Comparison of ENCODE assay signal across 1 cellular context in the genomic region with DNA sequence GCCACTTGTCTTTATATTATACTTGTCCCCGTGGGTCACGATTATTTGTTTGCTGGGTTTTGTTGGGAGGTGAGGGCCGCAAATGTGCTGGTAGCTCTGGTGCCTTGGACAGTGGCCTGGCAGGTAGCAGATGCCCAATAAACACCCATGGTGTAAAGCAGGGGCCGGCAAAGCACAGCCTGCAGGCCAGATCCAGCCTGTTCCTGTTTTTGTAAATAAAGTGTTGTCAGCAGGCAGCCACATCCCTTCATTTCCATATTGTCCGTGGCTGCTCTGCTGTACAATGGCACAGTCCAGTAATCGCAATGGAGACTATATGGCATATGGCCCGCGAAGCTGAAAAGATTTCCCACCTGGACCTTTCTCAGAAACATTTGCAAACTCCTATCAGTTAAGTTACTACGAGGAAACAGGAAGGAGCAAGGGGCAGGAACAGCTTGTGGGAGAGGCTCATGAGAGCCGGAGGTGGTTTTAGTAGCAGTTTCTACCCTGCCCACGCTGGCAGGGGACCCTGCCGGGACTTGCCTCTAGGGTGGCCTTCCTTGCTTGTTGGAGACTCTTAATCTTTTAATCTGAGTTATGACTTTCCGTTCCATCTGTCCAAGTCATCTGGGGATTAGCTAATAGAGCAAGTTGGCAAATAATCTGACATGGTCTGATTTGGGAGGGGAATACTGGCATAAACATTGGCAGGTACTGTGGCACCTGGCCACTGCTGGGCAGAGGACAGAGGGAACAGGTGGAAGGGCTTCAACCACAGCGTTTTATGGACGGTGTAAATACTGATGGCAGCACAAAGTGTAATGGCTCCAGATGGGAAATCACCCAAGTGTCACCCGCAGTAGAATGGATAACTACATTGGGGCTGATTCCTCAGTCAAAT.
TF ChIP-seq lines count a peak whose summit lies in the region.

No MANE protein-coding gene starts in this region.

TF ChIP-seq in GM12878, 131 proteins besides CTCF, POLR2A, EP300 and RAD21:
- TF ChIP-seq ZNF207 (IDR thresholded peaks at IDR 0.05; ENCODE audit: borderline replicate concordance) (no peak), SPI1 (IDR thresholded peaks at IDR 0.05; ENCODE audit: borderline replicate concordance, insufficient read depth, low read depth, low read length) (peak; percentile 7; the same call in 1 of the 2 replicates), RFX5 (IDR thresholded peaks at IDR 0.05; ENCODE audit: low read depth, low read length) (no peak), KAT2A (conservative IDR thresholded peaks at IDR 0.05; ENCODE audit: control insufficient read depth, low read depth, low read length) (no peak), TCF12 (IDR thresholded peaks at IDR 0.05; ENCODE audit: low read depth, low read length) (no peak)
- TF ChIP-seq, protein P1, sequence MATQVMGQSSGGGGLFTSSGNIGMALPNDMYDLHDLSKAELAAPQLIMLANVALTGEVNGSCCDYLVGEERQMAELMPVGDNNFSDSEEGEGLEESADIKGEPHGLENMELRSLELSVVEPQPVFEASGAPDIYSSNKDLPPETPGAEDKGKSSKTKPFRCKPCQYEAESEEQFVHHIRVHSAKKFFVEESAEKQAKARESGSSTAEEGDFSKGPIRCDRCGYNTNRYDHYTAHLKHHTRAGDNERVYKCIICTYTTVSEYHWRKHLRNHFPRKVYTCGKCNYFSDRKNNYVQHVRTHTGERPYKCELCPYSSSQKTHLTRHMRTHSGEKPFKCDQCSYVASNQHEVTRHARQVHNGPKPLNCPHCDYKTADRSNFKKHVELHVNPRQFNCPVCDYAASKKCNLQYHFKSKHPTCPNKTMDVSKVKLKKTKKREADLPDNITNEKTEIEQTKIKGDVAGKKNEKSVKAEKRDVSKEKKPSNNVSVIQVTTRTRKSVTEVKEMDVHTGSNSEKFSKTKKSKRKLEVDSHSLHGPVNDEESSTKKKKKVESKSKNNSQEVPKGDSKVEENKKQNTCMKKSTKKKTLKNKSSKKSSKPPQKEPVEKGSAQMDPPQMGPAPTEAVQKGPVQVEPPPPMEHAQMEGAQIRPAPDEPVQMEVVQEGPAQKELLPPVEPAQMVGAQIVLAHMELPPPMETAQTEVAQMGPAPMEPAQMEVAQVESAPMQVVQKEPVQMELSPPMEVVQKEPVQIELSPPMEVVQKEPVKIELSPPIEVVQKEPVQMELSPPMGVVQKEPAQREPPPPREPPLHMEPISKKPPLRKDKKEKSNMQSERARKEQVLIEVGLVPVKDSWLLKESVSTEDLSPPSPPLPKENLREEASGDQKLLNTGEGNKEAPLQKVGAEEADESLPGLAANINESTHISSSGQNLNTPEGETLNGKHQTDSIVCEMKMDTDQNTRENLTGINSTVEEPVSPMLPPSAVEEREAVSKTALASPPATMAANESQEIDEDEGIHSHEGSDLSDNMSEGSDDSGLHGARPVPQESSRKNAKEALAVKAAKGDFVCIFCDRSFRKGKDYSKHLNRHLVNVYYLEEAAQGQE (IDR thresholded peaks at IDR 0.05; ENCODE audit: low read depth, low read length), result no peak
- TF ChIP-seq, protein P2, sequence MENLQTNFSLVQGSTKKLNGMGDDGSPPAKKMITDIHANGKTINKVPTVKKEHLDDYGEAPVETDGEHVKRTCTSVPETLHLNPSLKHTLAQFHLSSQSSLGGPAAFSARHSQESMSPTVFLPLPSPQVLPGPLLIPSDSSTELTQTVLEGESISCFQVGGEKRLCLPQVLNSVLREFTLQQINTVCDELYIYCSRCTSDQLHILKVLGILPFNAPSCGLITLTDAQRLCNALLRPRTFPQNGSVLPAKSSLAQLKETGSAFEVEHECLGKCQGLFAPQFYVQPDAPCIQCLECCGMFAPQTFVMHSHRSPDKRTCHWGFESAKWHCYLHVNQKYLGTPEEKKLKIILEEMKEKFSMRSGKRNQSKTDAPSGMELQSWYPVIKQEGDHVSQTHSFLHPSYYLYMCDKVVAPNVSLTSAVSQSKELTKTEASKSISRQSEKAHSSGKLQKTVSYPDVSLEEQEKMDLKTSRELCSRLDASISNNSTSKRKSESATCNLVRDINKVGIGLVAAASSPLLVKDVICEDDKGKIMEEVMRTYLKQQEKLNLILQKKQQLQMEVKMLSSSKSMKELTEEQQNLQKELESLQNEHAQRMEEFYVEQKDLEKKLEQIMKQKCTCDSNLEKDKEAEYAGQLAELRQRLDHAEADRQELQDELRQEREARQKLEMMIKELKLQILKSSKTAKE (IDR thresholded peaks at IDR 0.05; ENCODE audit: low read depth, poor library complexity, severe bottlenecking), result no peak
